Comparison of ENCODE assay signal across 26 cellular contexts in the genomic region with DNA sequence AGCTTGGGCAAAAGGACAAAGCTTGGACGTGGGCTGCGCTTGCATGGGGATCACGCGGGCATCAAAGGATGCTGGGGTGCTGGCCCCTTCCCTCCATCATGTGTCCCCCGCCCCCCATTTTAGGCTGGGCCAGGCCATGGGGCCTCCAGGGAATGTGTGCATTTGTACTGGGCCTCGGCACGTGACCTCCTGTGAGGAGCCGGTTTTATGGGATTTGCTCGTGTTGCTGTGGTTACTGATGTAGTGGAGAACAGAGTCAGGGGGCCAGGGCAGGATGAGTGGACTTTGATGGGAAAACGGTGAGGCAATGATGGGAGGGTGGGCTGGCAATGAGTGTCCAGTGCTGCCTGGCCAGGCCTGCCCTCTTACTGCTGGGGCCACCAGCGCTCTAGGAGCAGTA.
"Had no signal": no experiment of that assay in that cellular context is flagged by ENCODE, and none has a peak within 500 bp of the region (broad histone marks: within the 10 kb centered on the region; RNA-seq: fewer than 3 reads in every experiment).

No MANE protein-coding gene starts in this region.

- H3K27ac Mint-ChIP-seq: naive thymus-derived CD8-positive, alpha-beta T cell; stimulated activated memory B cell treated with anti-CD40 and anti-IgM and Interleukin-4, amounts not matched to agents 10 μg/mL and 1 μg/mL and 100 μg/mL, for 72 hours; type B pancreatic cell had no signal

- ATAC-seq: esophagus mucosa; gastroesophageal sphincter; left colon; lower lobe of right lung; naive thymus-derived CD8-positive, alpha-beta T cell; psoas muscle; stimulated activated memory B cell treated with anti-CD40 and anti-IgM and Interleukin-4, amounts not matched to agents 10 μg/mL and 1 μg/mL and 100 μg/mL, for 72 hours; stimulated activated naive CD8-positive, alpha-beta T cell treated with anti-CD3 and anti-CD28 coated beads, Interleukin-15, Interleukin-2, amounts not matched to agents 100 U/mL and 50 U/mL, for 24 hours had no signal

- H3K36me3 Mint-ChIP-seq: naive thymus-derived CD8-positive, alpha-beta T cell; stimulated activated memory B cell treated with anti-CD40 and anti-IgM and Interleukin-4, amounts not matched to agents 10 μg/mL and 1 μg/mL and 100 μg/mL, for 72 hours; type B pancreatic cell had no signal

- H3K27me3 Mint-ChIP-seq: type B pancreatic cell had no signal

- H3K9me3 Mint-ChIP-seq: naive thymus-derived CD8-positive, alpha-beta T cell; type B pancreatic cell had no signal

- H3K4me3 Mint-ChIP-seq: naive thymus-derived CD8-positive, alpha-beta T cell; stimulated activated memory B cell treated with anti-CD40 and anti-IgM and Interleukin-4, amounts not matched to agents 10 μg/mL and 1 μg/mL and 100 μg/mL, for 72 hours; type B pancreatic cell had no signal

- DNase-seq: dorsolateral prefrontal cortex; effector CD4-positive, alpha-beta T cell; foreskin fibroblast; heart right ventricle; hippocampal formation; islet precursor cell; kidney glomerular epithelial cell; left colon; left ventricle myocardium superior; lower lobe of right lung; naive thymus-derived CD8-positive, alpha-beta T cell; occipital lobe; ovary; psoas muscle; right cardiac atrium; sigmoid colon; stimulated activated CD4-positive, alpha-beta T cell treated with anti-CD3 and anti-CD28 coated beads, Interleukin-2, amount 100 ng/mL, for 24 hours; stimulated activated CD4-positive, alpha-beta T cell treated with anti-CD3 and anti-CD28 coated beads, Interleukin-4, amount 100 ng/mL, for 24 hours; stimulated activated naive CD8-positive, alpha-beta T cell treated with anti-CD3 and anti-CD28 coated beads, Interleukin-15, Interleukin-2, amounts not matched to agents 100 U/mL and 50 U/mL, for 24 hours; substantia nigra; testis; tibial artery had no signal
